In the genomic region with DNA sequence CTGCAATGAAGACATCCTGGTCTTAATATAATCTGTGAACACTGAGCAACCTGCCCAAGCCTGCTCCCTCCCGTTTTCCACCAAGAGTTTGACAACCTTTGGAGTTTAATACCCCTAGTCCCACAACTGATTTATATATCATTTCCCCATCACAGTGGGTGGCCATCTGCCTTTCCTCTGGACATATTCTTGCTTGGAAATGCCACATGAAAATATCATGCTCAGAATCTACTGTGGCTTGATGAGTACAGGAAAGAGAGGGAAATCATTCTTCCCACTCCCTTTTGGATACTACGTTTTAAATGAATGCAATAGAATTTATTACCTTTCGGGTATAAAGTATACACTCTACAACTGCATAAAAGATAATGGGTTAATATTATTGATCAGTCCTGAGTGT, we compare ENCODE assay signal across 17 cellular contexts.
DNase-seq lines count a peak whose midpoint lies in the region; ATAC-seq, FAIRE-seq and TF ChIP-seq lines count a peak whose summit lies in the region.
"Had no signal": no experiment of that assay in that cellular context is flagged by ENCODE, and none has a peak within 500 bp of the region (broad histone marks: within the 10 kb centered on the region; RNA-seq: fewer than 3 reads in every experiment).

No MANE protein-coding gene starts in this region.

- H3K79me1 ChIP-seq in H9 (ENCODE audit: insufficient read depth, low read depth, low read length, poor library complexity, severe bottlenecking), result no peaks in the 10 kb centered on the region

- H4K91ac ChIP-seq in H9 (ENCODE audit: insufficient read length, low read depth, low read length), result no peak overlapping the region

- intact Hi-C loops in CD4-positive, alpha-beta T cell (cut with DNase I, micrococcal nuclease), result no loop called here

- H3K36me3 ChIP-seq in SJSA1 (no peaks in the 10 kb centered on the region), keratinocyte (ENCODE audit: control insufficient read depth in 2 of 2, extremely low read depth in 1 of 2, insufficient read depth in 2 of 2, low read length in 2 of 2) (no peaks in the 10 kb centered on the region), skeletal muscle satellite cell (ENCODE audit: insufficient read depth, low read length) (no peaks in the 10 kb centered on the region)

- H3K27me3 ChIP-seq in H9 (ENCODE audit: insufficient read depth, low read length) (no peaks in the 10 kb centered on the region), SJSA1 (replicated peaks) (no peaks in the 10 kb centered on the region), keratinocyte (ENCODE audit: control insufficient read depth, extremely low read depth, insufficient read depth, low read length) (no peaks in the 10 kb centered on the region), skeletal muscle satellite cell (ENCODE audit: control insufficient read depth, insufficient read depth, low read length) (no peaks in the 10 kb centered on the region)
- H3K27me3 ChIP-seq in CD4-positive, alpha-beta T cell (ENCODE audit: control insufficient read depth, insufficient read depth, low read length), result no peaks in the 10 kb centered on the region

- H3K14ac ChIP-seq in H9 (ENCODE audit: insufficient read depth, low read length), result no peak overlapping the region

- no peak for ATAC-seq in omental fat pad (ENCODE audit: low FRiP score)
- ATAC-seq in CD4-positive, alpha-beta T cell (ENCODE audit: poor library complexity), result no peak
- ATAC-seq: Right ventricle myocardium inferior had no signal

- H3K27ac Mint-ChIP-seq in H9, result no peak overlapping the region
- no peak overlapping the region for H3K27ac Mint-ChIP-seq in immature natural killer cell
- no peak overlapping the region for H3K27ac Mint-ChIP-seq in CD4-positive, alpha-beta T cell
- H3K27ac Mint-ChIP-seq: IgD-negative memory B cell had no signal

- H2BK15ac ChIP-seq in H9 (ENCODE audit: low read depth, low read length), result no peak overlapping the region

- no peak overlapping the region for H2BK5ac ChIP-seq in H9 (ENCODE audit: insufficient read length, low read length)

- H3K27me3 Mint-ChIP-seq in H9 (ENCODE audit: low read depth) (no peaks in the 10 kb centered on the region), immature natural killer cell (ENCODE audit: low read depth in 3 of 3) (peaks cover 2 to 4% (median 3%) of the 10 kb centered on the region in 3 donors)
- H3K27me3 Mint-ChIP-seq in CD4-positive, alpha-beta T cell, result peaks cover 4% of the 10 kb centered on the region

- no peak overlapping the region for H3K56ac ChIP-seq in H9 (ENCODE audit: insufficient read length, low read depth, low read length)

- no peak for FAIRE-seq in keratinocyte (lab: Jason Lieb, UNC)

- no peak overlapping the region for H2BK12ac ChIP-seq in H9 (ENCODE audit: insufficient read length, low read depth, low read length)

- DNase-seq in H9, result no peak
- peak in 1 of 2 experiments; percentile 65 for DNase-seq in SJSA1 (ENCODE audit: low read depth in 1 of 2, low spot score in 2 of 2)
- DNase-seq in keratinocyte (ENCODE audit: low read depth, low spot score), result no peak
- DNase-seq in immature natural killer cell, result no peak
- no peak for DNase-seq in omental fat pad (ENCODE audit: low spot score)
- no peak for DNase-seq in CD4-positive, alpha-beta T cell
- DNase-seq: Caco-2, DMS53, H7, Kasumi-1, MM.1S, NCI-H1105, NCI-H1694, NCI-H510A treated with DMSO at 0.1 percent for 48 hours had no signal

- H3K9me3 Mint-ChIP-seq in H9, result peaks cover 2 to 4% of the 10 kb centered on the region in 2 experiments; a peak in 2 of 5 replicates
- H3K9me3 Mint-ChIP-seq in immature natural killer cell, result no peaks in the 10 kb centered on the region
- no peaks in the 10 kb centered on the region for H3K9me3 Mint-ChIP-seq in CD4-positive, alpha-beta T cell
- H3K9me3 Mint-ChIP-seq: IgD-negative memory B cell had no signal

- H3K4me3 Mint-ChIP-seq in H9 (no peak overlapping the region), immature natural killer cell (no peak overlapping the region)
- H3K4me3 Mint-ChIP-seq in CD4-positive, alpha-beta T cell, result no peak overlapping the region
- H3K4me3 Mint-ChIP-seq: IgD-negative memory B cell had no signal

- no peak overlapping the region for H4K8ac ChIP-seq in H9 (replicated peaks; ENCODE audit: insufficient read length, low read depth, low read length)

- no peak overlapping the region for H3K18ac ChIP-seq in H9 (ENCODE audit: insufficient read length, low read depth, low read length)

- no peaks in the 10 kb centered on the region for H3K9me1 ChIP-seq in keratinocyte (ENCODE audit: control insufficient read depth, extremely low read depth, insufficient read depth, low read length)

- dilution Hi-C loops in keratinocyte (cut with MboI; ENCODE audit: extremely low pct_ligation_motif_present, low sequenced_read_pairs), result no loop called here

- H4K5ac ChIP-seq in H9 (ENCODE audit: insufficient read length, low read depth, low read length), result no peak overlapping the region

- H3K4me1 ChIP-seq in H9 (ENCODE audit: insufficient read depth, low read length), result peaks cover 12% of the 10 kb centered on the region; the same call in 1 of the 2 replicates
- peaks cover 25% of the 10 kb centered on the region for H3K4me1 ChIP-seq in SJSA1 (replicated peaks)
- peaks cover 24% of the 10 kb centered on the region for H3K4me1 ChIP-seq in keratinocyte (ENCODE audit: control insufficient read depth, extremely low read depth, insufficient read depth, low read length)
- peaks cover 19% of the 10 kb centered on the region for H3K4me1 ChIP-seq in skeletal muscle satellite cell (ENCODE audit: control insufficient read depth, insufficient read depth, low read length)

- H4K20me1 ChIP-seq in H9 (ENCODE audit: control insufficient read depth, insufficient read depth, insufficient read length) (no peaks in the 10 kb centered on the region), keratinocyte (ENCODE audit: control insufficient read depth, extremely low read depth, insufficient read depth, low read length) (no peaks in the 10 kb centered on the region)

- H3T11ph ChIP-seq in H9 (ENCODE audit: low read length), result no peak overlapping the region

- H3K9me3 ChIP-seq in H9 (ENCODE audit: control insufficient read depth, low read depth, low read length) (no peaks in the 10 kb centered on the region), SJSA1 (replicated peaks) (no peaks in the 10 kb centered on the region), keratinocyte (ENCODE audit: control insufficient read depth, low read depth, low read length) (no peaks in the 10 kb centered on the region), skeletal muscle satellite cell (replicated peaks; ENCODE audit: low read length) (no peaks in the 10 kb centered on the region)
- no peaks in the 10 kb centered on the region for H3K9me3 ChIP-seq in CD4-positive, alpha-beta T cell (ENCODE audit: control insufficient read depth, low read length)
- H3K9me3 ChIP-seq: Caco-2 had no signal

- no peak overlapping the region for H3K27ac ChIP-seq in H9 (ENCODE audit: insufficient read length, low read depth, low read length)
- H3K27ac ChIP-seq in SJSA1, result peak overlapping the region; percentile 81
- H3K27ac ChIP-seq in keratinocyte (ENCODE audit: control insufficient read depth, insufficient read depth, low read length), result peak overlapping the region; percentile 77
- H3K27ac ChIP-seq in CD4-positive, alpha-beta T cell (ENCODE audit: low read depth, low read length), result no peak overlapping the region

- no CpG with 5 or more reads among the region's 3 CpGs for WGBS in H9 (ENCODE audit: extremely low coverage, insufficient read length, low lambda C conversion rate)

- no peak overlapping the region for H3K23ac ChIP-seq in H9 (ENCODE audit: insufficient read length, low read depth, low read length)

- H3K4me2 ChIP-seq in H9 (ENCODE audit: insufficient read depth, insufficient read length, low read length) (no peak overlapping the region), keratinocyte (ENCODE audit: control insufficient read depth, extremely low read depth, insufficient read depth, low read depth, low read length) (peak overlapping the region; percentile 69), skeletal muscle satellite cell (ENCODE audit: low read length) (peak overlapping the region; percentile 17)

- CTCF ChIA-PET in CD4-positive, alpha-beta T cell (lab: Charles Lee), result no interaction called here

- H2AK5ac ChIP-seq in H9 (ENCODE audit: insufficient read length, low read length), result no peak overlapping the region

- H3K4me3 ChIP-seq in SJSA1 (no peak overlapping the region), keratinocyte (ENCODE audit: control insufficient read depth in 2 of 3, extremely low read depth in 1 of 3, insufficient read depth in 2 of 3, low read depth in 1 of 3, low read length in 3 of 3) (no peak overlapping the region), skeletal muscle satellite cell (ENCODE audit: low read length) (no peak overlapping the region)

- TF ChIP-seq CTCF in H9 (conservative IDR thresholded peaks at IDR 0.05) (no peak), keratinocyte (optimal IDR thresholded peaks at IDR 0.05 in 1 of 3, IDR thresholded peaks at IDR 0.05 in 1 of 3, conservative IDR thresholded peaks at IDR 0.05 in 1 of 3; ENCODE audit: extremely low read depth in 1 of 3, insufficient read depth in 2 of 3, low read length in 3 of 3) (no peak), omental fat pad (IDR thresholded peaks at IDR 0.05) (no peak)
- TF ChIP-seq CTCF in CD4-positive, alpha-beta T cell (IDR thresholded peaks at IDR 0.05), result no peak

- H3K9ac ChIP-seq in H9 (ENCODE audit: extremely low read depth, insufficient read length, low read length) (peak overlapping the region; percentile 7), keratinocyte (ENCODE audit: control insufficient read depth, extremely low read depth, insufficient read depth, low read length) (peak overlapping the region; percentile 54), skeletal muscle satellite cell (ENCODE audit: low read depth, low read length) (no peak overlapping the region)

- no peak overlapping the region for H2BK20ac ChIP-seq in H9 (ENCODE audit: low read depth, low read length, poor library complexity, severe bottlenecking)

- no peaks in the 10 kb centered on the region for H3K79me2 ChIP-seq in H9 (ENCODE audit: insufficient read depth, low read length)
- no peaks in the 10 kb centered on the region for H3K79me2 ChIP-seq in keratinocyte (ENCODE audit: control insufficient read depth, insufficient read depth, low read length)

- H3K36me3 Mint-ChIP-seq in H9 (ENCODE audit: insufficient read depth in 1 of 3, low read depth in 3 of 3) (peaks cover 2 to 4% (median 3%) of the 10 kb centered on the region in 3 experiments; a peak in 3 of 7 replicates), immature natural killer cell (no peaks in the 10 kb centered on the region)
- no peaks in the 10 kb centered on the region for H3K36me3 Mint-ChIP-seq in CD4-positive, alpha-beta T cell (ENCODE audit: low read depth)
- H3K36me3 Mint-ChIP-seq: IgD-negative memory B cell had no signal

- no peaks in the 10 kb centered on the region for H3K23me2 ChIP-seq in H9 (ENCODE audit: insufficient read length, low read depth, low read length, poor library complexity, severe bottlenecking)

- H3K4me1 Mint-ChIP-seq in H9 (peaks cover 29 to 40% of the 10 kb centered on the region in 2 experiments), immature natural killer cell (no peaks in the 10 kb centered on the region)
- no peaks in the 10 kb centered on the region for H3K4me1 Mint-ChIP-seq in CD4-positive, alpha-beta T cell (ENCODE audit: low read depth)

- no peak overlapping the region for H2BK120ac ChIP-seq in H9 (ENCODE audit: low read depth, low read length, poor library complexity, severe bottlenecking)

- POLR2A ChIA-PET in CD4-positive, alpha-beta T cell (lab: Charles Lee), result no interaction called here

- H2AFZ ChIP-seq in H9 (ENCODE audit: low read length), result no peak overlapping the region
- H2AFZ ChIP-seq in keratinocyte (ENCODE audit: control insufficient read depth, low read length), result peak overlapping the region; percentile 36

- no peak overlapping the region for H3K4ac ChIP-seq in H9 (ENCODE audit: low read depth, low read length)

Comparison
In these comparisons a context has a peak if more than half of its experiments do, and no peak if none do; other contexts are left out.
1. H3K27ac ChIP-seq: peak in SJSA1 (single experiment) and keratinocyte (single experiment); none in H9 (single experiment) and CD4-positive, alpha-beta T cell (single experiment).